Comparison of ENCODE assay signal across 15 cellular contexts in genomic region chr1:22212400-22213233, GRCh38.
DNase-seq lines count a peak whose midpoint lies in the region; ATAC-seq and TF ChIP-seq lines count a peak whose summit lies in the region.
"Had no signal": no experiment of that assay in that cellular context is flagged by ENCODE, and none has a peak within 500 bp of the region (broad histone marks: within the 10 kb centered on the region; RNA-seq: fewer than 3 reads in every experiment).

No MANE protein-coding gene starts in this region.

- H3K36me3 Mint-ChIP-seq in GM23338 (ENCODE audit: low read depth), result no peaks in the 10 kb centered on the region

- H3F3A ChIP-seq in GM23338 (replicated peaks; ENCODE audit: low read depth), result no peaks in the 10 kb centered on the region

- no peaks in the 10 kb centered on the region for H3K27me3 ChIP-seq in GM23338 (ENCODE audit: insufficient read depth)
- H3K27me3 ChIP-seq in WERI-Rb-1 (ENCODE audit: insufficient read depth, low read depth, severe bottlenecking), result peaks cover 47% of the 10 kb centered on the region

- no peaks in the 10 kb centered on the region for H3K79me2 ChIP-seq in GM23338 (replicated peaks; ENCODE audit: insufficient read depth)

- H3K9me2 ChIP-seq in GM23338 (ENCODE audit: insufficient read depth), result no peaks in the 10 kb centered on the region

- no peaks in the 10 kb centered on the region for H4K20me1 ChIP-seq in GM23338 (replicated peaks; ENCODE audit: insufficient read depth)

- H3K9me3 ChIP-seq in WERI-Rb-1 (ENCODE audit: severe bottlenecking), result no peaks in the 10 kb centered on the region
- H3K9me3 ChIP-seq: BLaER1 treated with 17β-estradiol and CSF1 and Interleukin-3, amounts not matched to agents 10 nM and 100 nM; Peyer's patch had no signal

- H3K4me3 ChIP-seq in GM23338, result no peak overlapping the region
- H3K4me3 ChIP-seq in WERI-Rb-1 (ENCODE audit: low read depth, low read length), result no peak overlapping the region; the same call in 1 of the 2 replicates
- H3K4me3 ChIP-seq: BLaER1 treated with 17β-estradiol and CSF1 and Interleukin-3, amounts not matched to agents 10 nM and 100 nM; Peyer's patch had no signal

- no peak overlapping the region for H3K27ac ChIP-seq in GM23338 (ENCODE audit: low read depth)
- H3K27ac ChIP-seq in WERI-Rb-1, result no peak overlapping the region
- H3K27ac ChIP-seq: BLaER1 treated with 17β-estradiol and CSF1 and Interleukin-3, amounts not matched to agents 10 nM and 100 nM; Peyer's patch had no signal

- H3K27me3 Mint-ChIP-seq in GM23338 (ENCODE audit: insufficient read depth, low read depth, poor library complexity), result no peaks in the 10 kb centered on the region

- intact Hi-C loops in posterior vena cava (cut with DNase I), result no loop called here

- no peaks in the 10 kb centered on the region for H3K36me3 ChIP-seq in GM23338 (ENCODE audit: insufficient read depth)
- no peaks in the 10 kb centered on the region for H3K36me3 ChIP-seq in WERI-Rb-1
- H3K36me3 ChIP-seq: BLaER1 treated with 17β-estradiol and CSF1 and Interleukin-3, amounts not matched to agents 10 nM and 100 nM; Peyer's patch had no signal

- no peak overlapping the region for H3K27ac Mint-ChIP-seq in GM23338

- no peaks in the 10 kb centered on the region for H3K9me3 Mint-ChIP-seq in GM23338

- peak overlapping the region; percentile 63; the same call in 1 of the 2 replicates for H2AFZ ChIP-seq in GM23338

- no peak overlapping the region for H3K4me3 Mint-ChIP-seq in GM23338

- no peak overlapping the region for H3K4me2 ChIP-seq in GM23338

- peaks cover 26% of the 10 kb centered on the region for H3K4me1 Mint-ChIP-seq in GM23338

- ATAC-seq in GM23338 (peak; percentile 9; the same call in 2 of the 3 replicates), HG02610 (IDR thresholded peaks at IDR 0.05; ENCODE audit: unreplicated experiment) (no peak), HG02852 (IDR thresholded peaks at IDR 0.05; ENCODE audit: unreplicated experiment) (no peak), GM18517 (IDR thresholded peaks at IDR 0.05; ENCODE audit: unreplicated experiment) (no peak)

- peaks cover 10% of the 10 kb centered on the region; the same call in 1 of the 2 replicates for H3K4me1 ChIP-seq in GM23338 (ENCODE audit: insufficient read depth)
- H3K4me1 ChIP-seq: Peyer's patch had no signal

- DNase-seq in GM23338 (ENCODE audit: low spot score) (no peak), NCI-H146 treated with DMSO at 0.1 percent for 48 hours (lab: John Stamatoyannopoulos, UW; ENCODE audit: unreplicated experiment) (peak; percentile 6), WERI-Rb-1 (peak; percentile 86), posterior vena cava (ENCODE audit: low spot score) (peak; percentile 40)
- DNase-seq: HCEC 1CT, KG1, NCI-H1092, NCI-H774, Peyer's patch, SHP77, T-helper 2 cell had no signal

- TF ChIP-seq CTCF in GM23338 (conservative IDR thresholded peaks at IDR 0.05; ENCODE audit: low read depth in 2 of 2) (no peak), WERI-Rb-1 (IDR thresholded peaks at IDR 0.05; ENCODE audit: low read depth, low read length) (no peak)

TF ChIP-seq in GM23338, 12 proteins besides CTCF, POLR2A, EP300 and RAD21:
- TF ChIP-seq STAT1 (IDR thresholded peaks at IDR 0.05; ENCODE audit: unreplicated experiment) (no peak), JUNB (IDR thresholded peaks at IDR 0.05; ENCODE audit: unreplicated experiment) (no peak), ZNF331 (CRISPR knock-in tag; IDR thresholded peaks at IDR 0.05; ENCODE audit: low read depth) (no peak), CREB1 (CRISPR knock-in tag; IDR thresholded peaks at IDR 0.05; ENCODE audit: low read depth) (no peak), POLR2AphosphoS5 (IDR thresholded peaks at IDR 0.05; ENCODE audit: low read depth) (no peak), EZH2 (IDR thresholded peaks at IDR 0.05; ENCODE audit: low read depth, unreplicated experiment) (no peak), REST (IDR thresholded peaks at IDR 0.05; ENCODE audit: unreplicated experiment) (no peak), ZNF114 (CRISPR knock-in tag; IDR thresholded peaks at IDR 0.05) (no peak), ETS1 (IDR thresholded peaks at IDR 0.05) (no peak), NANOG (IDR thresholded peaks at IDR 0.05; ENCODE audit: borderline replicate concordance) (no peak)
